20 cellular contexts compared by ENCODE assay signal in the genomic region with DNA sequence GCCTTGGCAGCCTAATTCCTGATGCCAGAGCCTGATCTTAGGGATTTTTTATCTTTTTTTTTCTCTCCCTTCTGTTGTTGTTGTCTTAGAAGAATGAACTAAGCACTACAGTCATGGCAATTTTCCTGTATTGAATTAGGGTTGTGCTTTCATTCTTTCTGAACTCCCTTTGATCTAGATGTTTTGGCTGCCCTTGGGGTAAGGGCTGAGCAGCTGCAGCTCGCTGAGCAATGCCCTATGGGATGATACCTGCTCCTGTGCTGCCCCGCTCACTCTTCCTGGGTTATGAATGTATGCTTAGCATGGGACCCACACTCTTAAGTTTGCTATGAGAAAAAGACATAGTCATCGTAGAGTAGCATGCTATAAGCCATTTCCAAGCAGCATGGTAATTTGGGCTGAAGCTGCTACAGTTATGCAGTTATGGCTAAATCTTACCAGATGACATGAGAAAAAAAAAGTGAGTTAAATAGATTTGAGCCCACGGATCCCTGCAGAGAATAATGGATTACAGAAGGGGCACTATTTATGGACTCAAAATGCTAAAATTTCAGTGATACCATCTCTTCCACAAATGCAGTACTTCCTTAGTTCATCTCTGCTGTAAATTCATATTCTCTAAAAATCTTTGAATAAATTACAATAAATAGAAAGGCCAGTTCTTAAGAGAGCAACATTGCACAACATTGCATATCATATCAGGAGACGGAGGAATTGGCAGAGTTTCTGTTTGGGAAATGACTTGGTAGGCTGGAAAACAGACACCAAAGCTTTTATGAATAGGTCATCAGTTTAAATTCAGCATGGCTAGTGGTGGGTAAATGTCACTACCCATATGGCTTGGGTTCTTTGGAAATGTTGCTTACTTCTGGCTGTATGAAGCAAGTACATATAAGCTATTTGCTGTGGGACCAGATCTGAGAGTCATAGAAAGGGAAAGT.
DNase-seq lines count a peak whose midpoint lies in the region; ATAC-seq, FAIRE-seq and TF ChIP-seq lines count a peak whose summit lies in the region.
"Had no signal": no experiment of that assay in that cellular context is flagged by ENCODE, and none has a peak within 500 bp of the region (broad histone marks: within the 10 kb centered on the region; RNA-seq: fewer than 3 reads in every experiment).

No MANE protein-coding gene starts in this region.

- H3K36me3 Mint-ChIP-seq in activated CD8-positive, alpha-beta T cell treated with anti-CD3 and anti-CD28 coated beads, Interleukin-2, amount 10 ng/mL, durations not matched to agents 7 days and 5 days (ENCODE audit: low read depth) = no peaks in the 10 kb centered on the region
- H3K36me3 Mint-ChIP-seq: activated naive CD8-positive, alpha-beta T cell treated with anti-CD3 and anti-CD28 coated beads, Interleukin-2, amount 10 ng/mL, durations not matched to agents 7 days and 5 days had no signal

- H3K4me1 ChIP-seq in SJCRH30 = peaks cover 14% of the 10 kb centered on the region
- H3K4me1 ChIP-seq in keratinocyte (ENCODE audit: control insufficient read depth, extremely low read depth, insufficient read depth, low read length) = peaks cover 25% of the 10 kb centered on the region
- H3K4me1 ChIP-seq: HAP-1, upper lobe of right lung had no signal

- peak overlapping the region; percentile 36 for H3K9ac ChIP-seq in keratinocyte (ENCODE audit: control insufficient read depth, extremely low read depth, insufficient read depth, low read length)

- FAIRE-seq in keratinocyte (lab: Jason Lieb, UNC) = no peak

- DNase-seq in AG09319 (ENCODE audit: extremely low read depth, low read depth) = peak; percentile 59
- peak; percentile 64 to 72 for DNase-seq in SJCRH30
- no peak for DNase-seq in keratinocyte (ENCODE audit: low read depth, low spot score)
- DNase-seq in D341Med (ENCODE audit: low spot score) = no peak
- no peak for DNase-seq in activated CD8-positive, alpha-beta T cell treated with anti-CD3 and anti-CD28 coated beads, Interleukin-2, amount 10 ng/mL, durations not matched to agents 7 days and 5 days
- DNase-seq in NCI-H1092 (lab: John Stamatoyannopoulos, UW) = no peak
- DNase-seq: activated CD8-positive, alpha-beta T cell treated with anti-CD3 and anti-CD28 coated beads for 36 hours; activated naive CD8-positive, alpha-beta T cell treated with anti-CD3 and anti-CD28 coated beads, Interleukin-2, amount 10 ng/mL, durations not matched to agents 7 days and 5 days; central memory CD4-positive, alpha-beta T cell; foreskin melanocyte; MV-4-11; NCI-H2029 treated with DMSO at 0.1 percent for 48 hours; NCI-H524; SHP77; stimulated activated naive CD4-positive, alpha-beta T cell treated with Interleukin-2 at 50 U/mL for 16 hours; T-helper 2 cell; upper lobe of right lung had no signal

- peak overlapping the region; percentile 75 for H2AFZ ChIP-seq in keratinocyte (ENCODE audit: control insufficient read depth, low read length)

- H3K27me3 Mint-ChIP-seq in activated CD8-positive, alpha-beta T cell treated with anti-CD3 and anti-CD28 coated beads, Interleukin-2, amount 10 ng/mL, durations not matched to agents 7 days and 5 days (ENCODE audit: low read depth) = no peaks in the 10 kb centered on the region

- H3K4me3 Mint-ChIP-seq in activated CD8-positive, alpha-beta T cell treated with anti-CD3 and anti-CD28 coated beads, Interleukin-2, amount 10 ng/mL, durations not matched to agents 7 days and 5 days = no peak overlapping the region
- H3K4me3 Mint-ChIP-seq: activated CD8-positive, alpha-beta T cell treated with anti-CD3 and anti-CD28 coated beads for 36 hours; activated naive CD8-positive, alpha-beta T cell treated with anti-CD3 and anti-CD28 coated beads, Interleukin-2, amount 10 ng/mL, durations not matched to agents 7 days and 5 days had no signal

- no peaks in the 10 kb centered on the region for H3K9me3 Mint-ChIP-seq in activated CD8-positive, alpha-beta T cell treated with anti-CD3 and anti-CD28 coated beads, Interleukin-2, amount 10 ng/mL, durations not matched to agents 7 days and 5 days (ENCODE audit: insufficient read depth)

- H3K27me3 ChIP-seq in SJCRH30 (no peaks in the 10 kb centered on the region), keratinocyte (ENCODE audit: control insufficient read depth, extremely low read depth, insufficient read depth, low read length) (no peaks in the 10 kb centered on the region)
- H3K27me3 ChIP-seq: upper lobe of right lung had no signal

- peak overlapping the region; percentile 36; the same call in 1 of the 2 replicates for H3K27ac ChIP-seq in SJCRH30
- H3K27ac ChIP-seq in keratinocyte (ENCODE audit: control insufficient read depth, insufficient read depth, low read length) = peak overlapping the region; percentile 65
- H3K27ac ChIP-seq: upper lobe of right lung had no signal

- ATAC-seq in esophagus mucosa = peak; percentile 56
- ATAC-seq in activated CD8-positive, alpha-beta T cell treated with anti-CD3 and anti-CD28 coated beads, Interleukin-2, amount 10 ng/mL, durations not matched to agents 7 days and 5 days = no peak
- no peak for ATAC-seq in GM21367 (IDR thresholded peaks at IDR 0.05; ENCODE audit: unreplicated experiment)
- ATAC-seq: activated CD8-positive, alpha-beta T cell treated with anti-CD3 and anti-CD28 coated beads for 36 hours; upper lobe of right lung had no signal

- H3K9me1 ChIP-seq in keratinocyte (ENCODE audit: control insufficient read depth, extremely low read depth, insufficient read depth, low read length) = no peaks in the 10 kb centered on the region

- H3K27ac Mint-ChIP-seq in activated CD8-positive, alpha-beta T cell treated with anti-CD3 and anti-CD28 coated beads, Interleukin-2, amount 10 ng/mL, durations not matched to agents 7 days and 5 days = no peak overlapping the region
- H3K27ac Mint-ChIP-seq: activated CD8-positive, alpha-beta T cell treated with anti-CD3 and anti-CD28 coated beads for 36 hours; activated naive CD8-positive, alpha-beta T cell treated with anti-CD3 and anti-CD28 coated beads, Interleukin-2, amount 10 ng/mL, durations not matched to agents 7 days and 5 days had no signal

- no peaks in the 10 kb centered on the region for H4K20me1 ChIP-seq in keratinocyte (ENCODE audit: control insufficient read depth, extremely low read depth, insufficient read depth, low read length)

- H3K4me3 ChIP-seq in SJCRH30 (no peak overlapping the region), keratinocyte (ENCODE audit: control insufficient read depth in 2 of 3, extremely low read depth in 1 of 3, insufficient read depth in 2 of 3, low read depth in 1 of 3, low read length in 3 of 3) (no peak overlapping the region)
- H3K4me3 ChIP-seq: HAP-1, upper lobe of right lung had no signal

- dilution Hi-C loops in keratinocyte (cut with MboI; ENCODE audit: extremely low pct_ligation_motif_present, low sequenced_read_pairs) = no loop called here

- H3K4me2 ChIP-seq in keratinocyte (ENCODE audit: control insufficient read depth, extremely low read depth, insufficient read depth, low read depth, low read length) = peak overlapping the region; percentile 35

- POLR2A ChIA-PET in activated CD8-positive, alpha-beta T cell treated with anti-CD3 and anti-CD28 coated beads, Interleukin-2, amount 10 ng/mL, durations not matched to agents 7 days and 5 days (lab: Charles Lee) = no interaction called here

- no peaks in the 10 kb centered on the region for H3K4me1 Mint-ChIP-seq in activated CD8-positive, alpha-beta T cell treated with anti-CD3 and anti-CD28 coated beads, Interleukin-2, amount 10 ng/mL, durations not matched to agents 7 days and 5 days (ENCODE audit: low read depth)
- H3K4me1 Mint-ChIP-seq: activated naive CD8-positive, alpha-beta T cell treated with anti-CD3 and anti-CD28 coated beads, Interleukin-2, amount 10 ng/mL, durations not matched to agents 7 days and 5 days had no signal

- CTCF ChIA-PET in activated CD8-positive, alpha-beta T cell treated with anti-CD3 and anti-CD28 coated beads, Interleukin-2, amount 10 ng/mL, durations not matched to agents 7 days and 5 days (lab: Charles Lee) = interaction anchor here (0.6 kb wide), 1 partner anchor 9 kb away, joined by 4 read pairs; no protein-coding TSS in a partner anchor

- TF ChIP-seq CTCF in AG09319 (IDR thresholded peaks at IDR 0.05; ENCODE audit: low read depth, low read length) (no peak), keratinocyte (optimal IDR thresholded peaks at IDR 0.05 in 1 of 3, IDR thresholded peaks at IDR 0.05 in 1 of 3, conservative IDR thresholded peaks at IDR 0.05 in 1 of 3; ENCODE audit: extremely low read depth in 1 of 3, insufficient read depth in 2 of 3, low read length in 3 of 3) (no peak)

- H3K79me2 ChIP-seq in keratinocyte (ENCODE audit: control insufficient read depth, insufficient read depth, low read length) = no peaks in the 10 kb centered on the region

- H3K36me3 ChIP-seq in SJCRH30 = no peaks in the 10 kb centered on the region
- H3K36me3 ChIP-seq in keratinocyte (ENCODE audit: control insufficient read depth in 2 of 2, extremely low read depth in 1 of 2, insufficient read depth in 2 of 2, low read length in 2 of 2) = no peaks in the 10 kb centered on the region
- H3K36me3 ChIP-seq: HAP-1, upper lobe of right lung had no signal

- peaks cover 2% of the 10 kb centered on the region for H3K9me3 ChIP-seq in SJCRH30 (replicated peaks)
- H3K9me3 ChIP-seq in keratinocyte (ENCODE audit: control insufficient read depth, low read depth, low read length) = no peaks in the 10 kb centered on the region
- H3K9me3 ChIP-seq: HAP-1, upper lobe of right lung had no signal

Comparison
In these comparisons a context has a peak if more than half of its experiments do, and no peak if none do; other contexts are left out.
1. DNase-seq: peak in AG09319 (single experiment) and SJCRH30 (2 of 2); none in keratinocyte (single experiment), D341Med (single experiment), activated CD8-positive, alpha-beta T cell treated with anti-CD3 and anti-CD28 coated beads, Interleukin-2, amount 10 ng/mL, durations not matched to agents 7 days and 5 days (single experiment) and NCI-H1092 (single experiment).